Comparison of ENCODE assay signal across 8 cellular contexts in the genomic region with DNA sequence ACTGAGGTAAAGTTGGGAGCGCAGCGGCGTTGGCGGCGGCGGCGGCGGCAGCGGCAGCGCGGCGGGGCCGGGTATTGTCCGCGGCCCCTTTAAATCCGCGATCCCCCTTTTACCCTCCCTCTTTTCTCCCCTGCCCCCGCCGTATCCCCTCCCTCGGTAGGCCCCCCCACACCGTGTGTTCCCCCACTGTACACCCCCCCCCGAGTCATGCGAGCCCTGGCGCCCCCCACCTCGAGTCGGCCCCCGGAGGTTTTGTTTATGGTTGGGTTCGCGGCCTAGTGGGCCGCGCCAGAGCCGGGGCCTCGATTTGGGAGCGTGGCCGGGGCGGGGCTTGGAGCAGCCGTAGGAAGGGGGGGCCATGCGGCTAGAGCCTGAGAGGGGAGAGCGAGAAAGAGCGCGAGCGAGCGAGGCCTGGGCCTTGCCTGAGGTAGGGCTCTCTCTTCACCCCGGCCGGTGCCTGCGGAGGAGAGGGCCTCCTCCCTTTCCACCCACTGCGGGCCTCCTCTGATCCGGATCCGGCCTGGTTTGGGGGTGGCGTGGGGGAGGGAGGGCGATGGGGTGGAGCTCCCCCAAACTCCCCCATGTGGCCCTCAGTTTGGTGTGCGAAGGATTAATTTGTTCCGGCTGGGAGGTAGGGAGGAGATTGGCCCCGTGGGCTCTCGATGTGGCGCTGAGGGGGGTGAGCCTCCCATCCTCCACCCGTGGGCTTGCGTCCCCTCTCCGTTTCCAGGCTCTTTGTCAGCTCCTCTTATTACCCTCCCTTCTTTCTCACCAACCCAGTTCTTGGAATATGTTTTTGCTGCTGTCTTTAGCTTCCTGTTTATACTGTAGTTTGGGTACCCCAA. TPM values are rescaled to one million over a fixed set of nuclear protein-coding genes. Genes with fewer than 3 reads are reported as not detected.
DNase-seq lines count a peak whose midpoint lies in the region; ATAC-seq, FAIRE-seq and TF ChIP-seq lines count a peak whose summit lies in the region.

No MANE protein-coding gene starts in this region.

- H3K4me2 ChIP-seq in Karpas-422 (ENCODE audit: low read depth, low read length, poor library complexity, severe bottlenecking) = peak overlapping the region; percentile 93

- TF ChIP-seq CTCF in GM20000 (IDR thresholded peaks at IDR 0.05; ENCODE audit: extremely low read depth, missing control alignments) (no peak), chondrocyte (IDR thresholded peaks at IDR 0.05) (no peak)

- H3K4me3 ChIP-seq in Karpas-422 (ENCODE audit: low read length) = peak overlapping the region; percentile 79

- H3K27me3 Mint-ChIP-seq in chondrocyte (ENCODE audit: low read depth) = no peaks in the 10 kb centered on the region

- H3K36me3 Mint-ChIP-seq in chondrocyte (ENCODE audit: low read depth) = peaks cover 16% of the 10 kb centered on the region

- H4K20me1 ChIP-seq in Karpas-422 (ENCODE audit: insufficient read depth, low read depth, low read length) = peaks cover 18% of the 10 kb centered on the region

- peaks cover 94% of the 10 kb centered on the region for H3K79me2 ChIP-seq in Karpas-422 (ENCODE audit: low read length)

- no peaks in the 10 kb centered on the region for H3K9me3 Mint-ChIP-seq in chondrocyte (ENCODE audit: low read depth)

- peak overlapping the region; percentile 81 for H3K27ac ChIP-seq in Karpas-422 (ENCODE audit: low read length)

- H3K4me1 ChIP-seq in Karpas-422 (ENCODE audit: low read length) = peaks cover 46% of the 10 kb centered on the region

- peaks cover 60% of the 10 kb centered on the region for H3K4me1 Mint-ChIP-seq in chondrocyte (ENCODE audit: low read depth)

- no peak overlapping the region for H2AFZ ChIP-seq in Karpas-422 (ENCODE audit: low read length)

- peak overlapping the region; percentile 95 for H3K9ac ChIP-seq in Karpas-422 (ENCODE audit: low read length)

- peak overlapping the region; percentile 100 for H3K27ac Mint-ChIP-seq in chondrocyte (ENCODE audit: unreplicated experiment)

- no peaks in the 10 kb centered on the region for H3K9me2 ChIP-seq in Karpas-422 (replicated peaks; ENCODE audit: insufficient read depth, low read length)

- no peaks in the 10 kb centered on the region for H3K9me3 ChIP-seq in Karpas-422 (ENCODE audit: low read length)

- ATAC-seq in left lobe of liver = peak; percentile 47

- DNase-seq in CMK (ENCODE audit: low read depth) (peak; percentile 62), GM20000 (ENCODE audit: low spot score) (peak; percentile 68), Karpas-422 (peak; percentile 85), chondrocyte (ENCODE audit: low spot score) (no peak), left lobe of liver (ENCODE audit: low spot score) (peak; percentile 72), RCC 7860 (ENCODE audit: low spot score) (no peak)
- DNase-seq in activated CD4-positive, alpha-beta T cell treated with anti-CD3 and anti-CD28 coated beads for 1 hour = peak; percentile 63
- peak; percentile 48 to 49 for DNase-seq in stimulated activated CD4-positive, alpha-beta T cell treated with anti-CD3 and anti-CD28 coated beads, Interleukin-2, amount 100 ng/mL, for 48 hours

- peak overlapping the region; percentile 97 for H3K4me3 Mint-ChIP-seq in chondrocyte (ENCODE audit: unreplicated experiment)

- H3K27me3 ChIP-seq in Karpas-422 (ENCODE audit: low read length) = no peaks in the 10 kb centered on the region

- H3K36me3 ChIP-seq in Karpas-422 (ENCODE audit: insufficient read depth, low read length) = peaks cover 62% of the 10 kb centered on the region

- no peak for FAIRE-seq in RCC 7860 (lab: Jason Lieb, UNC)

RNA-seq across cellular contexts. Expression of gene UBAP2L, which starts 0.4 kb away (rescaled TPM):
- 58.6 and 119 TPM in 2 replicates for total RNA-seq in Karpas-422 (2014; rRNA removed; shearing (Covaris generic); ENCODE audit: low replicate concordance)
- 182 to 202 TPM (median 186 TPM) in 3 replicates for total RNA-seq in chondrocyte
- 38.0 TPM for total RNA-seq in left lobe of liver

RNA-seq across cellular contexts. Expression of gene CFAP141, which starts 15.1 kb away (rescaled TPM):
- not detected in 2 replicates for total RNA-seq in Karpas-422 (2014; rRNA removed; shearing (Covaris generic); ENCODE audit: low replicate concordance)
- total RNA-seq in chondrocyte (not detected in 3 replicates), left lobe of liver (not detected)

RNA-seq across cellular contexts. Expression of gene TPM3, which starts 29.3 kb away (rescaled TPM):
- total RNA-seq in Karpas-422 (2014; rRNA removed; shearing (Covaris generic); ENCODE audit: low replicate concordance) = 257 and 258 TPM in 2 replicates
- 248 to 259 TPM (median 256 TPM) in 3 replicates for total RNA-seq in chondrocyte
- 92.7 TPM for total RNA-seq in left lobe of liver

RNA-seq across cellular contexts. Expression of gene HAX1, which starts 51.2 kb away (rescaled TPM):
- 184 and 229 TPM in 2 replicates for total RNA-seq in Karpas-422 (2014; rRNA removed; shearing (Covaris generic); ENCODE audit: low replicate concordance)
- total RNA-seq in chondrocyte (60.9 to 104 TPM (median 97.1 TPM) in 3 replicates), left lobe of liver (41.6 TPM)

Comparison
In these comparisons a context has a peak if more than half of its experiments do, and no peak if none do; other contexts are left out.
1. DNase-seq: peak in CMK (single experiment), GM20000 (single experiment), Karpas-422 (single experiment), activated CD4-positive, alpha-beta T cell treated with anti-CD3 and anti-CD28 coated beads for 1 hour (single experiment), left lobe of liver (single experiment) and stimulated activated CD4-positive, alpha-beta T cell treated with anti-CD3 and anti-CD28 coated beads, Interleukin-2, amount 100 ng/mL, for 48 hours (2 of 2); none in chondrocyte (single experiment) and RCC 7860 (single experiment).